ENCODE assay signal across 10 cellular contexts in the genomic region with DNA sequence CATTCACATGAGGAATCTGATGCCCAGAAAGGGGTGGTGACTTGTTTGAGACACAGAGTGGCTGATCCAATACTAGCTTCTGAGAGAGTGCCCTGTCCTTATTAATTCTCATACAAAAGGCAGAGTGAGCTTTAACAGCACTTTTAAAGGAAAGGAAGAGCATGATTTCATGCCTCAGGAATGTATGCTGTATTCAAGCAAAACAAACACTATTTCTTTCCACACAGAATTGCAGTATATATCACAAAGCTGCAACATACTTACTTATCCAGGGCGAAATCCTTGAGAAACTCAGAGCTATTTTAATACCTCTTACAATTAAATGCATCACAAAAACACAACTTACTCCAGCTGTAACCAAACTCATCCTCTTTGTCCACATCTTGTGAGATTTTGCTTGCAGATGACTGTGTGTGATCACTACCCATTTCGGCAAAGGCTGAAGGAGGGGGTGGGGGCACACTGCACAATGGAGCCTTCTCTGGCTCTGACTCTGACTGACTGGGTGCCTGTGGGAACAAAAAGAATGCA.
DNase-seq lines count a peak whose midpoint lies in the region; ATAC-seq, FAIRE-seq and TF ChIP-seq lines count a peak whose summit lies in the region.
"Had no signal": no experiment of that assay in that cellular context is flagged by ENCODE, and none has a peak within 500 bp of the region (broad histone marks: within the 10 kb centered on the region; RNA-seq: fewer than 3 reads in every experiment).

No MANE protein-coding gene starts in this region.

- TSS peak; percentile 75 for BruUV-seq in endothelial cell of umbilical vein (replicated peaks; lab: Mats Ljungman, UMichigan)

- no peaks in the 10 kb centered on the region for H3K9me3 Mint-ChIP-seq in nephron
- H3K9me3 Mint-ChIP-seq in stimulated activated naive B cell treated with anti-CD40 and anti-IgM and Interleukin-4, amounts not matched to agents 10 μg/mL and 1 μg/mL and 100 μg/mL, for 72 hours = no peaks in the 10 kb centered on the region
- H3K9me3 Mint-ChIP-seq in natural killer cell = peaks cover 12 to 18% of the 10 kb centered on the region in 2 donors

- H3K9me2 ChIP-seq in Karpas-422 (replicated peaks; ENCODE audit: insufficient read depth, low read length) = no peaks in the 10 kb centered on the region

- no peaks in the 10 kb centered on the region for H3K27me3 Mint-ChIP-seq in nephron (ENCODE audit: low read depth)
- no peaks in the 10 kb centered on the region for H3K27me3 Mint-ChIP-seq in stimulated activated naive B cell treated with anti-CD40 and anti-IgM and Interleukin-4, amounts not matched to agents 10 μg/mL and 1 μg/mL and 100 μg/mL, for 72 hours
- H3K27me3 Mint-ChIP-seq in natural killer cell (ENCODE audit: low read depth in 2 of 2) = no peaks in the 10 kb centered on the region

- peaks cover 46% of the 10 kb centered on the region for H3K4me1 Mint-ChIP-seq in nephron
- H3K4me1 Mint-ChIP-seq in stimulated activated naive B cell treated with anti-CD40 and anti-IgM and Interleukin-4, amounts not matched to agents 10 μg/mL and 1 μg/mL and 100 μg/mL, for 72 hours = no peaks in the 10 kb centered on the region
- no peaks in the 10 kb centered on the region for H3K4me1 Mint-ChIP-seq in natural killer cell

- TF ChIP-seq CTCF in AG10803 (conservative IDR thresholded peaks at IDR 0.05; ENCODE audit: low read length) (no peak), endothelial cell of umbilical vein (IDR thresholded peaks at IDR 0.05; ENCODE audit: extremely low read depth in 1 of 2, insufficient read depth in 1 of 2, low read depth in 1 of 2, low read length in 2 of 2) (no peak), nephron (IDR thresholded peaks at IDR 0.05; ENCODE audit: unreplicated experiment in 3 of 3) (no peak), natural killer cell (IDR thresholded peaks at IDR 0.05) (no peak)

- H3K9me3 ChIP-seq in endothelial cell of umbilical vein (replicated peaks; ENCODE audit: control insufficient read depth, insufficient read depth, low read length) (no peaks in the 10 kb centered on the region), Karpas-422 (ENCODE audit: low read length) (no peaks in the 10 kb centered on the region)

- H3K27ac Mint-ChIP-seq in nephron = peak overlapping the region; percentile 90 to 96 (median 94)
- H3K27ac Mint-ChIP-seq in stimulated activated naive B cell treated with anti-CD40 and anti-IgM and Interleukin-4, amounts not matched to agents 10 μg/mL and 1 μg/mL and 100 μg/mL, for 72 hours = no peak overlapping the region
- no peak overlapping the region for H3K27ac Mint-ChIP-seq in natural killer cell

- H3K36me3 Mint-ChIP-seq in nephron (ENCODE audit: low read depth) (peaks cover 44% of the 10 kb centered on the region), natural killer cell (no peaks in the 10 kb centered on the region)
- H3K36me3 Mint-ChIP-seq in stimulated activated naive B cell treated with anti-CD40 and anti-IgM and Interleukin-4, amounts not matched to agents 10 μg/mL and 1 μg/mL and 100 μg/mL, for 72 hours = no peaks in the 10 kb centered on the region

- peaks cover 23% of the 10 kb centered on the region for H3K4me1 ChIP-seq in endothelial cell of umbilical vein (ENCODE audit: control insufficient read depth, extremely low read depth, insufficient read depth, low read length)
- no peaks in the 10 kb centered on the region for H3K4me1 ChIP-seq in Karpas-422 (ENCODE audit: low read length)

- dilution Hi-C loops in endothelial cell of umbilical vein (cut with MboI; ENCODE audit: extremely low pct_ligation_motif_present, low sequenced_read_pairs) = no loop called here

- FAIRE-seq in endothelial cell of umbilical vein (lab: Jason Lieb, UNC) = peak; percentile 90

- H3K9ac ChIP-seq in endothelial cell of umbilical vein (replicated peaks; ENCODE audit: extremely low read depth, insufficient read depth, low read length) (peak overlapping the region; percentile 65), Karpas-422 (ENCODE audit: low read length) (no peak overlapping the region)

- no peaks in the 10 kb centered on the region for H3K79me2 ChIP-seq in endothelial cell of umbilical vein (ENCODE audit: control insufficient read depth, insufficient read depth, low read length)
- H3K79me2 ChIP-seq in Karpas-422 (ENCODE audit: low read length) = no peaks in the 10 kb centered on the region

- DNase-seq in AG10803 (ENCODE audit: low read depth) (peak; percentile 87), NCI-H226 (peak; percentile 56), endothelial cell of umbilical vein (ENCODE audit: low read depth, low spot score) (peak; percentile 95), Karpas-422 (no peak), natural killer cell (no peak)
- DNase-seq in stimulated activated CD4-positive, alpha-beta T cell treated with anti-CD3 and anti-CD28 coated beads, Interleukin-15, amount 100 ng/mL, for 24 hours = no peak
- DNase-seq in stimulated activated naive B cell treated with anti-CD40 and anti-IgM and Interleukin-4, amounts not matched to agents 10 μg/mL and 1 μg/mL and 100 μg/mL, for 72 hours = no peak
- DNase-seq: activated CD4-positive, alpha-beta T cell treated with anti-CD3 and anti-CD28 coated beads for 4 hours; MV-4-11 had no signal

- no peak for TF ChIP-seq POLR2A in endothelial cell of umbilical vein (IDR thresholded peaks at IDR 0.05; ENCODE audit: low read depth, low read length)

- no peaks in the 10 kb centered on the region for H3K27me3 ChIP-seq in endothelial cell of umbilical vein (ENCODE audit: control insufficient read depth in 2 of 2, insufficient read depth in 2 of 2, low read length in 2 of 2)
- no peaks in the 10 kb centered on the region for H3K27me3 ChIP-seq in Karpas-422 (ENCODE audit: low read length)

- H3K4me3 ChIP-seq in AG10803 (ENCODE audit: low read length) (peak overlapping the region; percentile 31), endothelial cell of umbilical vein (replicated peaks in 1 of 3; ENCODE audit: insufficient read depth in 1 of 3, low read depth in 1 of 3, low read length in 3 of 3) (peak overlapping the region in 1 of 3 experiments; percentile 40), Karpas-422 (ENCODE audit: low read length) (no peak overlapping the region)

- H3K4me2 ChIP-seq in endothelial cell of umbilical vein (ENCODE audit: insufficient read depth, low read length) (peak overlapping the region; percentile 83), Karpas-422 (ENCODE audit: low read depth, low read length, poor library complexity, severe bottlenecking) (no peak overlapping the region)

- H2AFZ ChIP-seq in endothelial cell of umbilical vein (ENCODE audit: low read depth, low read length) (peak overlapping the region; percentile 15), Karpas-422 (ENCODE audit: low read length) (no peak overlapping the region)

- H3K9me1 ChIP-seq in endothelial cell of umbilical vein (replicated peaks; ENCODE audit: control insufficient read depth, extremely low read depth, insufficient read depth, low read length) = no peaks in the 10 kb centered on the region

- H3K27ac ChIP-seq in endothelial cell of umbilical vein (ENCODE audit: insufficient read depth, low read depth, low read length) (peak overlapping the region; percentile 96), Karpas-422 (ENCODE audit: low read length) (no peak overlapping the region)

- H4K20me1 ChIP-seq in endothelial cell of umbilical vein (replicated peaks; ENCODE audit: control insufficient read depth, extremely low read depth, insufficient read depth, low read length) = no peaks in the 10 kb centered on the region
- no peaks in the 10 kb centered on the region for H4K20me1 ChIP-seq in Karpas-422 (ENCODE audit: insufficient read depth, low read depth, low read length)

- CTCF ChIA-PET in endothelial cell of umbilical vein (lab: Charles Lee) = interaction anchor here (1.1 to 2.2 kb wide), 4 partner anchors 9 to 191 kb away, joined by 3 to 15 read pairs (median 6); no protein-coding TSS in a partner anchor

- H3K4me3 Mint-ChIP-seq in nephron = peak overlapping the region in 2 of 3 experiments; percentile 4 to 43
- no peak overlapping the region for H3K4me3 Mint-ChIP-seq in stimulated activated naive B cell treated with anti-CD40 and anti-IgM and Interleukin-4, amounts not matched to agents 10 μg/mL and 1 μg/mL and 100 μg/mL, for 72 hours
- no peak overlapping the region for H3K4me3 Mint-ChIP-seq in natural killer cell

- H3K36me3 ChIP-seq in endothelial cell of umbilical vein (ENCODE audit: control insufficient read depth in 2 of 2, extremely low read depth in 1 of 2, insufficient read depth in 2 of 2, low read length in 2 of 2) (peaks cover 9 to 16% of the 10 kb centered on the region in 2 experiments), Karpas-422 (ENCODE audit: insufficient read depth, low read length) (no peaks in the 10 kb centered on the region)

- POLR2A ChIA-PET in endothelial cell of umbilical vein (lab: Charles Lee) = no interaction called here

- intact Hi-C loops in endothelial cell of umbilical vein (cut with micrococcal nuclease) (loop anchor here (5.0 kb wide), 1 partner anchor 138 kb away; a partner anchor contains a TSS), natural killer cell (cut with micrococcal nuclease) (no loop called here)

- no peak for ATAC-seq in stimulated activated naive B cell treated with anti-CD40 and anti-IgM and Interleukin-4, amounts not matched to agents 10 μg/mL and 1 μg/mL and 100 μg/mL, for 72 hours (replicated peaks)
- ATAC-seq in natural killer cell = no peak

TF ChIP-seq in endothelial cell of umbilical vein, 7 proteins besides CTCF, POLR2A, EP300 and RAD21:
- TF ChIP-seq FOS (IDR thresholded peaks at IDR 0.05; ENCODE audit: borderline replicate concordance, insufficient read depth, low read length) = peak; percentile 56
- no peak for TF ChIP-seq EZH2 (IDR thresholded peaks at IDR 0.05; ENCODE audit: borderline replicate concordance, low read depth, low read length, severe bottlenecking)
- TF ChIP-seq JUN (IDR thresholded peaks at IDR 0.05; ENCODE audit: borderline replicate concordance, insufficient read depth, insufficient read length, low read depth) = peak; percentile 80
- no peak for TF ChIP-seq GATA2 (IDR thresholded peaks at IDR 0.05; ENCODE audit: insufficient read depth, insufficient read length, low read depth, low read length)
- TF ChIP-seq, protein P1, sequence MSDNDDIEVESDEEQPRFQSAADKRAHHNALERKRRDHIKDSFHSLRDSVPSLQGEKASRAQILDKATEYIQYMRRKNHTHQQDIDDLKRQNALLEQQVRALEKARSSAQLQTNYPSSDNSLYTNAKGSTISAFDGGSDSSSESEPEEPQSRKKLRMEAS (IDR thresholded peaks at IDR 0.05; ENCODE audit: insufficient read depth, insufficient read length) = no peak
- TF ChIP-seq POLR2AphosphoS5 (IDR thresholded peaks at IDR 0.05; ENCODE audit: insufficient read depth, low read depth, low read length) = no peak
- no peak for TF ChIP-seq MYC (IDR thresholded peaks at IDR 0.05; ENCODE audit: low read depth, low read length)

Comparison
In these comparisons a context has a peak if more than half of its experiments do, and no peak if none do; other contexts are left out.
1. DNase-seq: peak in AG10803 (single experiment), NCI-H226 (single experiment) and endothelial cell of umbilical vein (single experiment); none in stimulated activated CD4-positive, alpha-beta T cell treated with anti-CD3 and anti-CD28 coated beads, Interleukin-15, amount 100 ng/mL, for 24 hours (single experiment), stimulated activated naive B cell treated with anti-CD40 and anti-IgM and Interleukin-4, amounts not matched to agents 10 μg/mL and 1 μg/mL and 100 μg/mL, for 72 hours (single experiment), Karpas-422 (single experiment) and natural killer cell (single experiment).
2. H3K27ac Mint-ChIP-seq: peak in nephron (3 of 3); none in stimulated activated naive B cell treated with anti-CD40 and anti-IgM and Interleukin-4, amounts not matched to agents 10 μg/mL and 1 μg/mL and 100 μg/mL, for 72 hours (single experiment) and natural killer cell (0 of 2).
3. H3K4me3 Mint-ChIP-seq: peak in nephron (2 of 3); none in stimulated activated naive B cell treated with anti-CD40 and anti-IgM and Interleukin-4, amounts not matched to agents 10 μg/mL and 1 μg/mL and 100 μg/mL, for 72 hours (0 of 2) and natural killer cell (single experiment).